Comparison of ENCODE assay signal across 17 cellular contexts in genomic region chr2:38057651-38058410, GRCh38. TPM values are rescaled to one million over a fixed set of nuclear protein-coding genes. Genes with fewer than 3 reads are reported as not detected.
DNase-seq lines count a peak whose midpoint lies in the region; ATAC-seq, FAIRE-seq and TF ChIP-seq lines count a peak whose summit lies in the region.
"Had no signal": no experiment of that assay in that cellular context is flagged by ENCODE, and none has a peak within 500 bp of the region (broad histone marks: within the 10 kb centered on the region; RNA-seq: fewer than 3 reads in every experiment).

No MANE protein-coding gene starts in this region.

- no peak overlapping the region for H3K4me3 ChIP-seq in kidney epithelial cell (ENCODE audit: low read depth, low read length)
- no peak overlapping the region for H3K4me3 ChIP-seq in kidney (ENCODE audit: low read length in 2 of 2)
- no peak overlapping the region for H3K4me3 ChIP-seq in thyroid gland (replicated peaks in 1 of 3)
- H3K4me3 ChIP-seq: dorsolateral prefrontal cortex, esophagus muscularis mucosa, GM23248, Peyer's patch had no signal

- no peaks in the 10 kb centered on the region for H3K9me3 ChIP-seq in kidney (ENCODE audit: control insufficient read depth in 1 of 2, low read length in 2 of 2)
- H3K9me3 ChIP-seq in thyroid gland: no peaks in the 10 kb centered on the region
- H3K9me3 ChIP-seq: esophagus muscularis mucosa, Peyer's patch had no signal

- TF ChIP-seq POLR2A in thyroid gland (IDR thresholded peaks at IDR 0.05): no peak

- TF ChIP-seq CTCF in kidney epithelial cell (IDR thresholded peaks at IDR 0.05; ENCODE audit: insufficient read depth, low read length, poor library complexity, severe bottlenecking): no peak
- TF ChIP-seq CTCF in kidney (IDR thresholded peaks at IDR 0.05; ENCODE audit: borderline replicate concordance, extremely low read depth, insufficient read depth): no peak
- TF ChIP-seq CTCF in thyroid gland (IDR thresholded peaks at IDR 0.05): no peak

- no peak for FAIRE-seq in kidney (lab: Jason Lieb, UNC)

- no peak overlapping the region for H3K9ac ChIP-seq in kidney (ENCODE audit: low read length in 2 of 2)
- H3K9ac ChIP-seq: GM23248 had no signal

- peak; percentile 41; the same call in 1 of the 3 replicates for ATAC-seq in SK-N-SH treated with all-trans-retinoic acid at 6 μM for 48 hours
- ATAC-seq in activated CD4-positive, CD25-positive, alpha-beta regulatory T cell treated with anti-CD3 and anti-CD28 coated beads, Interleukin-2, amount 50 U/mL, for 24 hours: no peak

- no peaks in the 10 kb centered on the region for H3K4me1 ChIP-seq in kidney (ENCODE audit: control insufficient read depth in 1 of 2, insufficient read depth in 1 of 2, low read depth in 1 of 2, low read length in 2 of 2)
- H3K4me1 ChIP-seq in thyroid gland: no peaks in the 10 kb centered on the region
- H3K4me1 ChIP-seq: esophagus muscularis mucosa, Peyer's patch had no signal

- H3K36me3 ChIP-seq in kidney epithelial cell (ENCODE audit: control insufficient read depth, insufficient read depth, low read length) (no peaks in the 10 kb centered on the region), kidney (ENCODE audit: control insufficient read depth in 1 of 2, insufficient read depth in 2 of 2, low read length in 2 of 2) (no peaks in the 10 kb centered on the region), thyroid gland (no peaks in the 10 kb centered on the region)
- H3K36me3 ChIP-seq: esophagus muscularis mucosa, Peyer's patch had no signal

- in situ Hi-C loops in ACHN (cut with HindIII; ENCODE audit: low pct_ligation_motif_present, low pct_unique_long_range_greater_than_20kb, low sequenced_read_pairs) (no loop called here), KBM-7 (cut with MboI; ENCODE audit: low pct_unique_long_range_greater_than_20kb, low sequenced_read_pairs) (no loop called here)

- intact Hi-C loops in kidney (cut with DNase I) (no loop called here), thyroid gland (cut with DNase I) (no loop called here)

- H3K27ac ChIP-seq in kidney (ENCODE audit: low read depth in 2 of 2, low read length in 2 of 2) (no peak overlapping the region), thyroid gland (no peak overlapping the region)
- H3K27ac ChIP-seq: dorsolateral prefrontal cortex, esophagus muscularis mucosa, GM23248, Peyer's patch had no signal

- H3K27me3 ChIP-seq in kidney epithelial cell (ENCODE audit: control insufficient read depth, insufficient read depth, low read length) (no peaks in the 10 kb centered on the region), thyroid gland (no peaks in the 10 kb centered on the region)
- H3K27me3 ChIP-seq: dorsolateral prefrontal cortex, esophagus muscularis mucosa, Peyer's patch had no signal

- WGBS in thyroid gland, 2 donors: 80 to 88% methylated on average over 3 of the region's 3 CpGs

- DNase-seq in ACHN (peak; percentile 33), KBM-7 (peak; percentile 65), kidney epithelial cell (ENCODE audit: low read depth) (peak; percentile 32), kidney (no peak), thyroid gland (no peak), T-helper 2 cell (no peak)
- DNase-seq: activated CD8-positive, alpha-beta memory T cell treated with anti-CD3 and anti-CD28 coated beads, Interleukin-2, amount 50 U/mL, for 4 hours; activated naive CD4-positive, alpha-beta T cell; dorsolateral prefrontal cortex; GM23248; head of caudate nucleus; NCI-H1694 treated with DMSO at 0.1 percent for 48 hours; NCI-H510A treated with DMSO at 0.1 percent for 48 hours; Peyer's patch had no signal

TF ChIP-seq in SK-N-SH treated with all-trans-retinoic acid at 6 μM for 48 hours, 23 proteins besides CTCF, POLR2A, EP300 and RAD21 (continues in another document):
- no peak for TF ChIP-seq ESRRG (CRISPR knock-in tag; IDR thresholded peaks at IDR 0.05)
- TF ChIP-seq, protein P1, sequence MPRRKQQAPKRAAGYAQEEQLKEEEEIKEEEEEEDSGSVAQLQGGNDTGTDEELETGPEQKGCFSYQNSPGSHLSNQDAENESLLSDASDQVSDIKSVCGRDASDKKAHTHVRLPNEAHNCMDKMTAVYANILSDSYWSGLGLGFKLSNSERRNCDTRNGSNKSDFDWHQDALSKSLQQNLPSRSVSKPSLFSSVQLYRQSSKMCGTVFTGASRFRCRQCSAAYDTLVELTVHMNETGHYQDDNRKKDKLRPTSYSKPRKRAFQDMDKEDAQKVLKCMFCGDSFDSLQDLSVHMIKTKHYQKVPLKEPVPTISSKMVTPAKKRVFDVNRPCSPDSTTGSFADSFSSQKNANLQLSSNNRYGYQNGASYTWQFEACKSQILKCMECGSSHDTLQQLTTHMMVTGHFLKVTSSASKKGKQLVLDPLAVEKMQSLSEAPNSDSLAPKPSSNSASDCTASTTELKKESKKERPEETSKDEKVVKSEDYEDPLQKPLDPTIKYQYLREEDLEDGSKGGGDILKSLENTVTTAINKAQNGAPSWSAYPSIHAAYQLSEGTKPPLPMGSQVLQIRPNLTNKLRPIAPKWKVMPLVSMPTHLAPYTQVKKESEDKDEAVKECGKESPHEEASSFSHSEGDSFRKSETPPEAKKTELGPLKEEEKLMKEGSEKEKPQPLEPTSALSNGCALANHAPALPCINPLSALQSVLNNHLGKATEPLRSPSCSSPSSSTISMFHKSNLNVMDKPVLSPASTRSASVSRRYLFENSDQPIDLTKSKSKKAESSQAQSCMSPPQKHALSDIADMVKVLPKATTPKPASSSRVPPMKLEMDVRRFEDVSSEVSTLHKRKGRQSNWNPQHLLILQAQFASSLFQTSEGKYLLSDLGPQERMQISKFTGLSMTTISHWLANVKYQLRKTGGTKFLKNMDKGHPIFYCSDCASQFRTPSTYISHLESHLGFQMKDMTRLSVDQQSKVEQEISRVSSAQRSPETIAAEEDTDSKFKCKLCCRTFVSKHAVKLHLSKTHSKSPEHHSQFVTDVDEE (CRISPR knock-in tag; IDR thresholded peaks at IDR 0.05): no peak
- no peak for TF ChIP-seq ZNF70 (CRISPR knock-in tag; IDR thresholded peaks at IDR 0.05)
- TF ChIP-seq CSRNP3 (CRISPR knock-in tag; IDR thresholded peaks at IDR 0.05): no peak
- no peak for TF ChIP-seq ZNF565 (CRISPR knock-in tag; conservative IDR thresholded peaks at IDR 0.05; ENCODE audit: low read depth)
- TF ChIP-seq RARB (CRISPR knock-in tag; IDR thresholded peaks at IDR 0.05): no peak
- no peak for TF ChIP-seq CREB5 (CRISPR knock-in tag; IDR thresholded peaks at IDR 0.05; ENCODE audit: low read depth)
- TF ChIP-seq ZNF8 (CRISPR knock-in tag; IDR thresholded peaks at IDR 0.05): no peak
- no peak for TF ChIP-seq GLIS3 (CRISPR knock-in tag; IDR thresholded peaks at IDR 0.05)
- TF ChIP-seq, protein P2, sequence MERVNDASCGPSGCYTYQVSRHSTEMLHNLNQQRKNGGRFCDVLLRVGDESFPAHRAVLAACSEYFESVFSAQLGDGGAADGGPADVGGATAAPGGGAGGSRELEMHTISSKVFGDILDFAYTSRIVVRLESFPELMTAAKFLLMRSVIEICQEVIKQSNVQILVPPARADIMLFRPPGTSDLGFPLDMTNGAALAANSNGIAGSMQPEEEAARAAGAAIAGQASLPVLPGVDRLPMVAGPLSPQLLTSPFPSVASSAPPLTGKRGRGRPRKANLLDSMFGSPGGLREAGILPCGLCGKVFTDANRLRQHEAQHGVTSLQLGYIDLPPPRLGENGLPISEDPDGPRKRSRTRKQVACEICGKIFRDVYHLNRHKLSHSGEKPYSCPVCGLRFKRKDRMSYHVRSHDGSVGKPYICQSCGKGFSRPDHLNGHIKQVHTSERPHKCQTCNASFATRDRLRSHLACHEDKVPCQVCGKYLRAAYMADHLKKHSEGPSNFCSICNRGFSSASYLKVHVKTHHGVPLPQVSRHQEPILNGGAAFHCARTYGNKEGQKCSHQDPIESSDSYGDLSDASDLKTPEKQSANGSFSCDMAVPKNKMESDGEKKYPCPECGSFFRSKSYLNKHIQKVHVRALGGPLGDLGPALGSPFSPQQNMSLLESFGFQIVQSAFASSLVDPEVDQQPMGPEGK (CRISPR knock-in tag; IDR thresholded peaks at IDR 0.05; ENCODE audit: borderline replicate concordance): no peak
- no peak for TF ChIP-seq ZFP3 (CRISPR knock-in tag; IDR thresholded peaks at IDR 0.05)
- no peak for TF ChIP-seq ISL1 (CRISPR knock-in tag; IDR thresholded peaks at IDR 0.05)
- no peak for TF ChIP-seq ARNTL (CRISPR knock-in tag; IDR thresholded peaks at IDR 0.05; ENCODE audit: borderline replicate concordance, low read depth)

RNA-seq across cellular contexts. Expression of gene CYP1B1, which starts 18.1 kb away (rescaled TPM):
- total RNA-seq in kidney epithelial cell (2.5 and 8.1 TPM in 2 replicates), kidney (79.2 TPM), thyroid gland (10 to 100 TPM; 10.4 to 42.2 (median 18.4) TPM)
- polyA plus RNA-seq in kidney (ENCODE audit: insufficient read depth, low read depth, low replicate concordance): 7.7 TPM

Comparison
In these comparisons a context has a peak if more than half of its experiments do, and no peak if none do; other contexts are left out.
1. DNase-seq: peak in ACHN (single experiment), KBM-7 (single experiment) and kidney epithelial cell (single experiment); none in kidney (single experiment), thyroid gland (0 of 2) and T-helper 2 cell (0 of 5).